In genomic region chr7:142939226-142939910, GRCh38 we compare ENCODE assay signal across 12 cellular contexts. TPM values are rescaled to one million over a fixed set of nuclear protein-coding genes. Genes with fewer than 3 reads are reported as not detected.
DNase-seq lines count a peak whose midpoint lies in the region; ATAC-seq, FAIRE-seq and TF ChIP-seq lines count a peak whose summit lies in the region.
"Had no signal": no experiment of that assay in that cellular context is flagged by ENCODE, and none has a peak within 500 bp of the region (broad histone marks: within the 10 kb centered on the region; RNA-seq: fewer than 3 reads in every experiment).

TSS of gene LLCFC1 (plus strand) at chr7:142939484. CDS start at chr7:142939622, 138 bp downstream.

- H3K27me3 ChIP-seq in PC-3 (ENCODE audit: low read length) (peaks cover 62% of the 10 kb centered on the region), keratinocyte (ENCODE audit: control insufficient read depth, extremely low read depth, insufficient read depth, low read length) (no peaks in the 10 kb centered on the region)

- no peaks in the 10 kb centered on the region for H3K9me3 Mint-ChIP-seq in activated CD4-positive, alpha-beta T cell treated with anti-CD3 and anti-CD28 coated beads, Interleukin-2, amount 10 ng/mL, durations not matched to agents 24 days and 14 days
- H3K9me3 Mint-ChIP-seq: central memory CD8-positive, alpha-beta T cell had no signal

- H3K36me3 Mint-ChIP-seq in activated CD4-positive, alpha-beta T cell treated with anti-CD3 and anti-CD28 coated beads, Interleukin-2, amount 10 ng/mL, durations not matched to agents 24 days and 14 days (ENCODE audit: low read depth) = no peaks in the 10 kb centered on the region

- H3K4me3 ChIP-seq in PC-3 (ENCODE audit: low read length) = no peak within 1 kb of the TSS
- no peak within 1 kb of the TSS for H3K4me3 ChIP-seq in keratinocyte (ENCODE audit: control insufficient read depth in 2 of 3, extremely low read depth in 1 of 3, insufficient read depth in 2 of 3, low read depth in 1 of 3, low read length in 3 of 3)

- no peaks in the 10 kb centered on the region for H3K79me2 ChIP-seq in PC-3 (ENCODE audit: low read length)
- H3K79me2 ChIP-seq in keratinocyte (ENCODE audit: control insufficient read depth, insufficient read depth, low read length) = no peaks in the 10 kb centered on the region

- H3K4me2 ChIP-seq in PC-3 (ENCODE audit: low read length) (no peak within 1 kb of the TSS), keratinocyte (ENCODE audit: control insufficient read depth, extremely low read depth, insufficient read depth, low read depth, low read length) (no peak within 1 kb of the TSS)

- H3K9me1 ChIP-seq in keratinocyte (ENCODE audit: control insufficient read depth, extremely low read depth, insufficient read depth, low read length) = no peaks in the 10 kb centered on the region

- peak; percentile 1 for DNase-seq in COR-L47 (lab: John Stamatoyannopoulos, UW)
- peak; percentile 23 for DNase-seq in GM18507 (ENCODE audit: extremely low spot score, insufficient read length, low read depth)
- peak; percentile 35 for DNase-seq in PC-3
- DNase-seq in keratinocyte (ENCODE audit: low read depth, low spot score) = no peak
- DNase-seq in left lobe of liver (ENCODE audit: low spot score) = no peak
- no peak for DNase-seq in activated CD4-positive, alpha-beta T cell treated with anti-CD3 and anti-CD28 coated beads, Interleukin-2, amount 10 ng/mL, durations not matched to agents 24 days and 14 days
- DNase-seq: DMS153, posterior cingulate gyrus had no signal

- ATAC-seq in PC-3 (peak; percentile 51; the same call in 1 of the 2 replicates), left lobe of liver (no peak), HG03280 (IDR thresholded peaks at IDR 0.05; ENCODE audit: unreplicated experiment) (no peak), GM18909 (IDR thresholded peaks at IDR 0.05; ENCODE audit: poor library complexity, unreplicated experiment) (no peak)

- peak; percentile 73 for TF ChIP-seq CTCF in PC-3 (conservative IDR thresholded peaks at IDR 0.05; ENCODE audit: low read depth, low read length)
- peak in 2 of 3 experiments; percentile 21 to 72 for TF ChIP-seq CTCF in keratinocyte (optimal IDR thresholded peaks at IDR 0.05 in 1 of 3, IDR thresholded peaks at IDR 0.05 in 1 of 3, conservative IDR thresholded peaks at IDR 0.05 in 1 of 3; ENCODE audit: extremely low read depth in 1 of 3, insufficient read depth in 2 of 3, low read length in 3 of 3)

- no peak within 1 kb of the TSS for H3K9ac ChIP-seq in PC-3 (ENCODE audit: low read length)
- no peak within 1 kb of the TSS for H3K9ac ChIP-seq in keratinocyte (ENCODE audit: control insufficient read depth, extremely low read depth, insufficient read depth, low read length)

- FAIRE-seq in GM18507 (lab: Jason Lieb, UNC) = no peak
- FAIRE-seq in keratinocyte (lab: Jason Lieb, UNC) = no peak

- no peak within 1 kb of the TSS for H3K27ac ChIP-seq in PC-3 (ENCODE audit: low read length)
- no peak within 1 kb of the TSS for H3K27ac ChIP-seq in keratinocyte (ENCODE audit: control insufficient read depth, insufficient read depth, low read length)

- no peaks in the 10 kb centered on the region for H3K4me1 ChIP-seq in PC-3 (ENCODE audit: insufficient read depth, low read length)
- peaks cover 13% of the 10 kb centered on the region for H3K4me1 ChIP-seq in keratinocyte (ENCODE audit: control insufficient read depth, extremely low read depth, insufficient read depth, low read length)

- no peaks in the 10 kb centered on the region for H3K4me1 Mint-ChIP-seq in activated CD4-positive, alpha-beta T cell treated with anti-CD3 and anti-CD28 coated beads, Interleukin-2, amount 10 ng/mL, durations not matched to agents 24 days and 14 days
- H3K4me1 Mint-ChIP-seq: central memory CD8-positive, alpha-beta T cell had no signal

- CTCF ChIA-PET in PC-3 (lab: Charles Lee) = no interaction called here

- BruUV-seq in PC-3 (replicated peaks; lab: Mats Ljungman, UMichigan) = no TSS peak

- H3F3A ChIP-seq in PC-3 (ENCODE audit: low read length, unreplicated experiment) = no peaks in the 10 kb centered on the region

- H2AFZ ChIP-seq in PC-3 (ENCODE audit: low read length) (no peak within 1 kb of the TSS), keratinocyte (ENCODE audit: control insufficient read depth, low read length) (no peak within 1 kb of the TSS)

- no peaks in the 10 kb centered on the region for H3K9me2 ChIP-seq in PC-3 (replicated peaks; ENCODE audit: low read length)

- POLR2A ChIA-PET in PC-3 (lab: Charles Lee; ENCODE audit: unreplicated experiment) = no interaction called here

- no peak within 1 kb of the TSS for H3K4me3 Mint-ChIP-seq in activated CD4-positive, alpha-beta T cell treated with anti-CD3 and anti-CD28 coated beads, Interleukin-2, amount 10 ng/mL, durations not matched to agents 24 days and 14 days
- H3K4me3 Mint-ChIP-seq: central memory CD8-positive, alpha-beta T cell had no signal

- H3K27ac Mint-ChIP-seq in activated CD4-positive, alpha-beta T cell treated with anti-CD3 and anti-CD28 coated beads, Interleukin-2, amount 10 ng/mL, durations not matched to agents 24 days and 14 days = no peak within 1 kb of the TSS

- H3K36me3 ChIP-seq in PC-3 (ENCODE audit: low read depth, low read length) (no peaks in the 10 kb centered on the region), keratinocyte (ENCODE audit: control insufficient read depth in 2 of 2, extremely low read depth in 1 of 2, insufficient read depth in 2 of 2, low read length in 2 of 2) (no peaks in the 10 kb centered on the region)

- no peaks in the 10 kb centered on the region for H3K27me3 Mint-ChIP-seq in activated CD4-positive, alpha-beta T cell treated with anti-CD3 and anti-CD28 coated beads, Interleukin-2, amount 10 ng/mL, durations not matched to agents 24 days and 14 days

- H3K9me3 ChIP-seq in PC-3 (ENCODE audit: low read length) (no peaks in the 10 kb centered on the region), keratinocyte (ENCODE audit: control insufficient read depth, low read depth, low read length) (no peaks in the 10 kb centered on the region)

- dilution Hi-C loops in keratinocyte (cut with MboI; ENCODE audit: extremely low pct_ligation_motif_present, low sequenced_read_pairs) = no loop called here

- H4K20me1 ChIP-seq in PC-3 (ENCODE audit: low read length) (no peaks in the 10 kb centered on the region), keratinocyte (ENCODE audit: control insufficient read depth, extremely low read depth, insufficient read depth, low read length) (no peaks in the 10 kb centered on the region)

- intact Hi-C loops in PC-3 (cut with micrococcal nuclease) = no loop called here
- intact Hi-C loops in activated CD4-positive, alpha-beta T cell treated with anti-CD3 and anti-CD28 coated beads, Interleukin-2, amount 10 ng/mL, durations not matched to agents 24 days and 14 days (cut with micrococcal nuclease) = no loop called here

RNA-seq across cellular contexts. Expression of gene LLCFC1, which starts in this region (rescaled TPM):
- not detected in 2 replicates for total RNA-seq in PC-3 (2014; rRNA removed)
- not detected in 3 replicates for polyA plus RNA-seq in keratinocyte
- polyA plus RNA-seq in keratinocyte (2011; ENCODE audit: low read depth) = not detected
- not detected in 2 replicates for polyA plus RNA-seq in keratinocyte (2011; cell fraction: cytosol; rRNA removed)
- polyA plus RNA-seq in keratinocyte (2011; cell fraction: nucleus; rRNA removed) = not detected in 2 replicates
- not detected in 2 replicates for polyA plus RNA-seq in keratinocyte (2012; ENCODE audit: low replicate concordance)
- not detected in 3 replicates for polyA minus RNA-seq in keratinocyte
- polyA minus RNA-seq in keratinocyte (2011; cell fraction: cytosol; rRNA and poly(A)+ RNA removed) = not detected
- polyA minus RNA-seq in keratinocyte (2011; cell fraction: nucleus; rRNA and poly(A)+ RNA removed) = not detected in 2 replicates
- total RNA-seq in left lobe of liver = not detected
- not detected in 2 replicates for total RNA-seq in activated CD4-positive, alpha-beta T cell treated with anti-CD3 and anti-CD28 coated beads, Interleukin-2, amount 10 ng/mL, durations not matched to agents 24 days and 14 days
- total RNA-seq: activated CD8-positive, alpha-beta memory T cell treated with anti-CD3 and anti-CD28 coated beads for 36 hours had no signal

Comparison
In these comparisons a context has a peak if more than half of its experiments do, and no peak if none do; other contexts are left out.
1. Peak in DNase-seq and ATAC-seq in PC-3; RNA of the gene not detected or under 1 TPM.
2. DNase-seq: peak in COR-L47 (single experiment) and GM18507 (single experiment); none in keratinocyte (single experiment), left lobe of liver (single experiment) and activated CD4-positive, alpha-beta T cell treated with anti-CD3 and anti-CD28 coated beads, Interleukin-2, amount 10 ng/mL, durations not matched to agents 24 days and 14 days (single experiment).